ENCODE assay signal across 10 cellular contexts in genomic region chr7:127413962-127414361, GRCh38. TPM values are rescaled to one million over a fixed set of nuclear protein-coding genes. Genes with fewer than 3 reads are reported as not detected.
DNase-seq lines count a peak whose midpoint lies in the region; ATAC-seq, FAIRE-seq and TF ChIP-seq lines count a peak whose summit lies in the region.
"Had no signal": no experiment of that assay in that cellular context is flagged by ENCODE, and none has a peak within 500 bp of the region (broad histone marks: within the 10 kb centered on the region; RNA-seq: fewer than 3 reads in every experiment).

No MANE protein-coding gene starts in this region.

- H3K36me3 ChIP-seq in effector memory CD4-positive, alpha-beta T cell (ENCODE audit: control insufficient read depth, insufficient read depth, low read length) = no peaks in the 10 kb centered on the region
- H3K36me3 ChIP-seq: MG63 had no signal

- DNase-seq in effector memory CD4-positive, alpha-beta T cell = no peak
- no peak for DNase-seq in ureter (ENCODE audit: low spot score)
- DNase-seq in DMS53 treated with DMSO at 0.1 percent for 48 hours (lab: John Stamatoyannopoulos, UW; ENCODE audit: unreplicated experiment) = no peak
- no peak for DNase-seq in cerebellar nuclear complex (lab: John Stamatoyannopoulos, UW)
- no peak for DNase-seq in GM12892 (ENCODE audit: insufficient read length)
- DNase-seq: caudate nucleus, MG63 had no signal

- no peak for TF ChIP-seq POLR2A in GM12892 (IDR thresholded peaks at IDR 0.05; ENCODE audit: low read depth, low read length)

- FAIRE-seq in GM12892 (lab: Jason Lieb, UNC) = no peak

- H3K4me1 ChIP-seq in effector memory CD4-positive, alpha-beta T cell (ENCODE audit: control insufficient read depth, insufficient read depth, low read length, poor library complexity, severe bottlenecking) = peaks cover 9% of the 10 kb centered on the region

- H3K4me3 ChIP-seq in effector memory CD4-positive, alpha-beta T cell (ENCODE audit: insufficient read depth, low read depth, low read length, poor library complexity, severe bottlenecking) = peak overlapping the region; percentile 4
- H3K4me3 ChIP-seq: MG63 had no signal

- no peaks in the 10 kb centered on the region for H3K9me3 ChIP-seq in effector memory CD4-positive, alpha-beta T cell (ENCODE audit: control insufficient read depth, low read length)
- H3K9me3 ChIP-seq: MG63 had no signal

- H3K27ac ChIP-seq in effector memory CD4-positive, alpha-beta T cell (ENCODE audit: insufficient read depth, low read length, poor library complexity, severe bottlenecking) = peak overlapping the region; percentile 43

- no peaks in the 10 kb centered on the region for H3K27me3 ChIP-seq in effector memory CD4-positive, alpha-beta T cell (replicated peaks; ENCODE audit: control insufficient read depth, insufficient read depth, low read length, poor library complexity, severe bottlenecking)
- H3K27me3 ChIP-seq: MG63 had no signal

- peak; percentile 59 for ATAC-seq in GM18867 (IDR thresholded peaks at IDR 0.05; ENCODE audit: unreplicated experiment)
- peak; percentile 55 for ATAC-seq in GM21717 (IDR thresholded peaks at IDR 0.05; ENCODE audit: unreplicated experiment)
- peak; percentile 56 for ATAC-seq in HG03558 (IDR thresholded peaks at IDR 0.05; ENCODE audit: extremely low read depth, unreplicated experiment)

RNA-seq across cellular contexts. Expression of gene ZNF800, which starts 21.5 kb away (rescaled TPM):
- 42.1 TPM for total RNA-seq in ureter
- polyA plus RNA-seq in GM12892 (2012; ENCODE audit: missing spikeins) = 13.7 TPM
